ENCODE assay signal across 8 cellular contexts in the genomic region with DNA sequence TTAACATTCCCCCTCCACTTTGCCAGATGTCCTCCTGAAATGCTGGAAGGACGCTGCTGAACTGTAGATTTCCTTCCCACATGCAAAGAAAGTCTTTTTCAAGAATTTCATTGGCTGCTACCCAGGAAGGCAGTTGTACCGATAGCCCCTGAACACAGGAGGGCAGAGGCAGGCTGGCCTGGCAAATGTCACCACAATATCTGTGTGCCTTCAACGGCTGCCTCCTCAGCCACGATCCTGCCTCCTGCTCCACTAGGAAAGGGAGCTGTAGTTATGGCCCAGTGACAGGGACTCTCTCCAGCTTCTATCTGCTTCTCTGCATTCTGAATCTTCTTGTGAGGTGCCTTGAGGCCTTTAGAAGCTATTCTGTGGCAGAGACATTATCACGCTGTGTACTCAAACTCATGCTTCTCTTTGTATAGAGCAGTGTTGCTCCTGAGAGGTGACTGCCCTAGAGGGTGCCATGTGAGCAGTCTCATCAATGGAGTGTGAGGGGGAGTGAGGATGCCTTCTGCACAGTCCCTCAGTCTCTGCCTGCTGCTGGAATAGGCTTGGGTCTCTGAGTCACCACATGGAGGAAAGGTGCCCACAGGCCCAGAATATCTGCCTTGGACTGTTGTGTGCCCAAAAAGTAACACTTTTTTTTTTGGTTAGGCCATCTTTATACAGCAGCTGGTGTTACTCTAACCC.
DNase-seq lines count a peak whose midpoint lies in the region; ATAC-seq lines count a peak whose summit lies in the region.

No MANE protein-coding gene starts in this region.

- H3K4me3 ChIP-seq in mesodermal cell (ENCODE audit: extremely low read depth, insufficient read depth, low read length, poor library complexity, severe bottlenecking) = no peak overlapping the region

- ATAC-seq in HG02981 (IDR thresholded peaks at IDR 0.05; ENCODE audit: unreplicated experiment) = peak; percentile 74
- no peak for ATAC-seq in T-helper 17 cell
- no peak for ATAC-seq in activated T-cell treated with anti-CD3 and anti-CD28 coated beads, Interleukin-2, amount 50 U/mL, for 4 hours

- H3K27me3 Mint-ChIP-seq in T-helper 17 cell = peaks cover 62% of the 10 kb centered on the region
- H3K27me3 Mint-ChIP-seq in activated T-cell treated with anti-CD3 and anti-CD28 coated beads, Interleukin-2, amount 50 U/mL, for 4 hours (ENCODE audit: low read depth) = peaks cover 3% of the 10 kb centered on the region

- no peaks in the 10 kb centered on the region for H3K9me3 Mint-ChIP-seq in activated T-cell treated with anti-CD3 and anti-CD28 coated beads, Interleukin-2, amount 50 U/mL, for 4 hours

- peak overlapping the region; percentile 59 for H3K27ac ChIP-seq in mesodermal cell (ENCODE audit: low read depth, low read length, severe bottlenecking)

- no peak overlapping the region for H3K27ac Mint-ChIP-seq in T-helper 17 cell

- H3K9me3 ChIP-seq in mesodermal cell (ENCODE audit: control insufficient read depth, low read length) (no peaks in the 10 kb centered on the region), T-helper 17 cell (ENCODE audit: control insufficient read depth, low read length, poor library complexity, severe bottlenecking) (no peaks in the 10 kb centered on the region)

- H3K4me1 ChIP-seq in mesodermal cell (ENCODE audit: control insufficient read depth, insufficient read depth, low read length, poor library complexity, severe bottlenecking) = peaks cover 30% of the 10 kb centered on the region

- no peak overlapping the region for H3K4me3 Mint-ChIP-seq in T-helper 17 cell
- no peak overlapping the region for H3K4me3 Mint-ChIP-seq in activated T-cell treated with anti-CD3 and anti-CD28 coated beads, Interleukin-2, amount 50 U/mL, for 4 hours

- no peaks in the 10 kb centered on the region for H3K36me3 ChIP-seq in mesodermal cell (ENCODE audit: control insufficient read depth, insufficient read depth, low read length)

- peaks cover 3% of the 10 kb centered on the region for H3K36me3 Mint-ChIP-seq in T-helper 17 cell (ENCODE audit: low read depth)
- H3K36me3 Mint-ChIP-seq in activated T-cell treated with anti-CD3 and anti-CD28 coated beads, Interleukin-2, amount 50 U/mL, for 4 hours (ENCODE audit: insufficient read depth) = no peaks in the 10 kb centered on the region

- DNase-seq in SIG-M5 treated with dmso at 0.1 percent for 504 hours (lab: John Stamatoyannopoulos, UW; ENCODE audit: unreplicated experiment) = peak; percentile 27
- DNase-seq in SIG-M5 (lab: John Stamatoyannopoulos, UW) = no peak
- peak; percentile 54 for DNase-seq in NOMO-1 treated with dmso at 0.1 percent for 144 hours (lab: John Stamatoyannopoulos, UW; ENCODE audit: unreplicated experiment)
- DNase-seq in ecto neural progenitor cell (ENCODE audit: low spot score) = peak; percentile 74
- no peak for DNase-seq in T-helper 17 cell
- no peak for DNase-seq in activated T-cell treated with anti-CD3 and anti-CD28 coated beads, Interleukin-2, amount 50 U/mL, for 4 hours

- WGBS in mesodermal cell (ENCODE audit: insufficient coverage in 2 of 2), 2 experiments = 24 to 35% methylated on average over 4 to 5 of the region's 5 CpGs

- H3K4me1 Mint-ChIP-seq in T-helper 17 cell = peaks cover 2% of the 10 kb centered on the region
- no peaks in the 10 kb centered on the region for H3K4me1 Mint-ChIP-seq in activated T-cell treated with anti-CD3 and anti-CD28 coated beads, Interleukin-2, amount 50 U/mL, for 4 hours (ENCODE audit: low read depth)

Comparison
In these comparisons a context has a peak if more than half of its experiments do, and no peak if none do; other contexts are left out.
1. DNase-seq: peak in SIG-M5 treated with dmso at 0.1 percent for 504 hours (single experiment), NOMO-1 treated with dmso at 0.1 percent for 144 hours (single experiment) and ecto neural progenitor cell (single experiment); none in SIG-M5 (single experiment), T-helper 17 cell (0 of 3) and activated T-cell treated with anti-CD3 and anti-CD28 coated beads, Interleukin-2, amount 50 U/mL, for 4 hours (single experiment).